In the genomic region with DNA sequence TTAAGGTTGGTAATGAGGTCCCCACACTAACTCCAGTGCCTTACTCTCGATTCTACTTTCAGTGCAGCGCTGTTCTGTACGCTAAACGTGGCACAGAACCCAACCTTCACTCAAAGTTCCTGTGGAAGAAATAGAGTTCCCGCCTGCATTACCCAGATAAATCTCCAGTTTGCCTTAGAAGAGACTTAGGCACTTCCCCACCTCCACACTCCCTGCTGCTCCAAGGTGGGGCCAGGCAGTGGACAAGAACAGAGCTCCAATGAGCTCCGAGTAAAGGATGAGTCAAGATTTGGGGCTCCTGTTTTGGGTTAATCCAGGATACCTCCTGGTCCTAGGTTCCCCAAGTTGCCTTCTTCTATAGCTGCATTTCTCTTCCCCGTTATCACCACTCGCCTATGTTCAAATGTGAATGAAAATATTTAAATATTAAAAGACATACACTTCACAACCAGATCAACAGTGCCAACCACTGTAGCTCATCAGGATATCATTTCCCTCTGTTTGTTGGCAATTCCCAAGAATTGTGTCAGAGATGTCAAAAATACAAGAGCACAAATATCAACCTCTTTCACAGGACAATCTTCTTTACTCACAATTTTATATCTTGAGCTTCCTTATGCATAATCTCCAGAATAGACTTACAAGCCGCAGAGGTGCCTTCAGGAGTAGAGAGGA, we compare ENCODE assay signal across 11 cellular contexts. TPM values are rescaled to one million over a fixed set of nuclear protein-coding genes. Genes with fewer than 3 reads are reported as not detected.
A peak's percentile ranks its signal among the peaks of the same experiment; 100 is the strongest.
DNase-seq lines count a peak whose midpoint lies in the region; ATAC-seq and FAIRE-seq lines count a peak whose summit lies in the region.
"Had no signal": no experiment of that assay in that cellular context is flagged by ENCODE, and none has a peak within 500 bp of the region (broad histone marks: within the 10 kb centered on the region; RNA-seq: fewer than 3 reads in every experiment).

No MANE protein-coding gene starts in this region.

- peaks cover 5% of the 10 kb centered on the region for H3K4me1 ChIP-seq in CD4-positive, CD25-positive, alpha-beta regulatory T cell (ENCODE audit: control insufficient read depth, insufficient read depth, low read length, poor library complexity, severe bottlenecking)
- H3K4me1 ChIP-seq in adipocyte (ENCODE audit: control insufficient read depth, insufficient read depth, low read length) (peaks cover 28% of the 10 kb centered on the region), mesodermal cell (ENCODE audit: control insufficient read depth, insufficient read depth, low read length, poor library complexity, severe bottlenecking) (peaks cover 44% of the 10 kb centered on the region)

- no peak overlapping the region for H3K27ac ChIP-seq in CD4-positive, CD25-positive, alpha-beta regulatory T cell (ENCODE audit: insufficient read depth, low read length, poor library complexity, severe bottlenecking)
- H3K27ac ChIP-seq in mesodermal cell (ENCODE audit: low read depth, low read length, severe bottlenecking): peak overlapping the region; percentile 48
- H3K27ac ChIP-seq: stomach had no signal

- no peak for ATAC-seq in CD4-positive, CD25-positive, alpha-beta regulatory T cell (ENCODE audit: low read depth in 2 of 2)

- H3K4me3 Mint-ChIP-seq in CD4-positive, CD25-positive, alpha-beta regulatory T cell: peak overlapping the region in 3 of 4 donors; percentile 58 to 83 (median 65)
- H3K4me3 Mint-ChIP-seq in IgD-negative memory B cell: peak overlapping the region in 3 of 4 donors; percentile 43 to 87 (median 69)

- H3K9me3 ChIP-seq in CD4-positive, CD25-positive, alpha-beta regulatory T cell (ENCODE audit: control insufficient read depth in 2 of 2, low read length in 2 of 2): no peaks in the 10 kb centered on the region
- H3K9me3 ChIP-seq in adipocyte (ENCODE audit: control insufficient read depth, low read length) (no peaks in the 10 kb centered on the region), mesodermal cell (ENCODE audit: control insufficient read depth, low read length) (no peaks in the 10 kb centered on the region)
- H3K9me3 ChIP-seq: stomach had no signal

- H3K27me3 ChIP-seq in CD4-positive, CD25-positive, alpha-beta regulatory T cell (ENCODE audit: control insufficient read depth, insufficient read depth, low read length): peaks cover 3% of the 10 kb centered on the region
- no peaks in the 10 kb centered on the region for H3K27me3 ChIP-seq in adipocyte (replicated peaks; ENCODE audit: control insufficient read depth, insufficient read depth, low read length)

- no peaks in the 10 kb centered on the region for H3K36me3 ChIP-seq in CD4-positive, CD25-positive, alpha-beta regulatory T cell (ENCODE audit: control insufficient read depth, insufficient read depth, low read length)
- H3K36me3 ChIP-seq in adipocyte (ENCODE audit: control insufficient read depth, insufficient read depth, low read length, severe bottlenecking) (no peaks in the 10 kb centered on the region), mesodermal cell (ENCODE audit: control insufficient read depth, insufficient read depth, low read length) (peaks cover 60% of the 10 kb centered on the region)
- H3K36me3 ChIP-seq: stomach had no signal

- peaks cover 7 to 27% (median 11%) of the 10 kb centered on the region in 4 donors for H3K4me1 Mint-ChIP-seq in CD4-positive, CD25-positive, alpha-beta regulatory T cell
- peaks cover 10 to 18% (median 14%) of the 10 kb centered on the region in 3 donors for H3K4me1 Mint-ChIP-seq in IgD-negative memory B cell

- H3K27me3 Mint-ChIP-seq in CD4-positive, CD25-positive, alpha-beta regulatory T cell: peaks cover 30% of the 10 kb centered on the region
- no peaks in the 10 kb centered on the region for H3K27me3 Mint-ChIP-seq in IgD-negative memory B cell

- no peak for DNase-seq in CD4-positive, CD25-positive, alpha-beta regulatory T cell
- DNase-seq in adipocyte (ENCODE audit: low read depth) (peak; percentile 16), occipital lobe (lab: John Stamatoyannopoulos, UW) (no peak), GM19239 (ENCODE audit: insufficient read length, low spot score) (no peak), kidney glomerular epithelial cell (lab: John Stamatoyannopoulos, UW) (no peak)
- no peak for DNase-seq in stimulated activated CD4-positive, alpha-beta T cell treated with anti-CD3 and anti-CD28 coated beads, Interleukin-2, amount 100 ng/mL, for 48 hours
- DNase-seq: NCI-H2029, SHP77, stomach had no signal

- peak overlapping the region in 1 of 3 donors; percentile 82 for H3K27ac Mint-ChIP-seq in CD4-positive, CD25-positive, alpha-beta regulatory T cell
- H3K27ac Mint-ChIP-seq in IgD-negative memory B cell: peak overlapping the region in 1 of 3 donors; percentile 37

- H3K9ac ChIP-seq in adipocyte (ENCODE audit: low read length): no peak overlapping the region

- 98 to 100% methylated on average over 3 to 6 of the region's 9 CpGs for WGBS in mesodermal cell (ENCODE audit: insufficient coverage in 2 of 2), 2 experiments

- no peaks in the 10 kb centered on the region for H3K36me3 Mint-ChIP-seq in CD4-positive, CD25-positive, alpha-beta regulatory T cell
- peaks cover 2% of the 10 kb centered on the region for H3K36me3 Mint-ChIP-seq in IgD-negative memory B cell

- no peak for FAIRE-seq in GM19239 (lab: Jason Lieb, UNC)

- H3K4me3 ChIP-seq in CD4-positive, CD25-positive, alpha-beta regulatory T cell (ENCODE audit: low read depth, low read length): peak overlapping the region; percentile 5
- H3K4me3 ChIP-seq in adipocyte (ENCODE audit: low read length) (peak overlapping the region; percentile 47), mesodermal cell (ENCODE audit: extremely low read depth, insufficient read depth, low read length, poor library complexity, severe bottlenecking) (no peak overlapping the region)

- peaks cover 0 to 1% (median 0%) of the 10 kb centered on the region in 7 donors for H3K9me3 Mint-ChIP-seq in CD4-positive, CD25-positive, alpha-beta regulatory T cell
- H3K9me3 Mint-ChIP-seq in IgD-negative memory B cell: no peaks in the 10 kb centered on the region

RNA-seq across cellular contexts. Expression of gene MALSU1, which starts 48.0 kb away (rescaled TPM):
- 34.3 TPM for total RNA-seq in CD4-positive, CD25-positive, alpha-beta regulatory T cell
- polyA plus RNA-seq in CD4-positive, CD25-positive, alpha-beta regulatory T cell: 10 to 100 TPM; 72.6 to 86.2 (median 80.6) TPM
- 68.1 TPM for polyA plus RNA-seq in IgD-negative memory B cell
- polyA plus RNA-seq in mesodermal cell (2013, experiment 1 of 2): 70.0 TPM
- 78.5 TPM for polyA plus RNA-seq in mesodermal cell (2013, experiment 2 of 2)
- total RNA-seq in occipital lobe: 27.5 TPM
